In the genomic region with DNA sequence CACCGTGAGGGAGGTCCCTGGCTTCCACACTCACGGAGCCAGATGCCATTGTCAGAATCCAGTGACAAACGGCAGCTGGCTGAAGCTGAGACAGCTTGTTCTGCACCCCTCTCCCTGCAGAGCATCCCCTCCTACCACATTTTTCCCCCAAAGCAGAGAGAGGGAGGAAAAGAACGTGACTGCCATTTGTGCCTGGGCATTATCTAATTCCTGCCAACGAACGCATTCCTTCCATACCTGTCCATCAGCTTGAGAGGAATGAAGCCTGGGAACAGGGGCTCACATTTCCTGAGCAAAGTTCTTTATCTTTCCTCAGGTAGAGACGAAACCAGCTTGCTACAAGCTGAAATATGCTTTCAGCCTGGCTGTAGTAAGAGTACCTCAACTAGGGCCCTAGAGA, we compare ENCODE assay signal across 19 cellular contexts.
DNase-seq lines count a peak whose midpoint lies in the region; ATAC-seq and TF ChIP-seq lines count a peak whose summit lies in the region.
"Had no signal": no experiment of that assay in that cellular context is flagged by ENCODE, and none has a peak within 500 bp of the region (broad histone marks: within the 10 kb centered on the region; RNA-seq: fewer than 3 reads in every experiment).

No MANE protein-coding gene starts in this region.

- no peaks in the 10 kb centered on the region for H3K79me2 ChIP-seq in neural progenitor cell (ENCODE audit: low read depth)

- no peaks in the 10 kb centered on the region for H3K27me3 ChIP-seq in neural progenitor cell

- no peaks in the 10 kb centered on the region for H4K20me1 ChIP-seq in neural progenitor cell (ENCODE audit: low read depth)

- CTCF ChIA-PET in WTC11 (lab: Charles Lee) (interaction anchor here (1.4 kb wide), 1 partner anchor 35 kb away, joined by 5 read pairs; no protein-coding TSS in a partner anchor), MCF 10A (lab: Yijun Ruan, JAX) (interaction anchor here (0.6 to 1.2 kb wide), 2 partner anchors 25 to 456 kb away, joined by 3 read pairs; no protein-coding TSS in a partner anchor)

- peak overlapping the region; percentile 15 for H3K4me2 ChIP-seq in neural progenitor cell

- DNase-seq in ELF-1 (ENCODE audit: low read depth, low spot score) (peak; percentile 42), WTC11 (ENCODE audit: low spot score) (no peak), islet precursor cell (peak; percentile 74), neural progenitor cell (ENCODE audit: low spot score) (peak; percentile 26), MCF 10A (ENCODE audit: unreplicated experiment) (no peak), Right ventricle myocardium inferior (ENCODE audit: missing footprints) (no peak), Kasumi-1 (lab: John Stamatoyannopoulos, UW) (no peak)
- no peak for DNase-seq in stimulated activated CD4-positive, alpha-beta T cell treated with anti-CD3 and anti-CD28 coated beads, Interleukin-12 subunit alpha, Interleukin-12 subunit beta, amount 100 ng/mL, for 4 hours
- DNase-seq: AML-193; C1 segment of cervical spinal cord; CD8-positive, alpha-beta T cell; GM23248; IMR-90; NCI-H1694 treated with DMSO at 0.1 percent for 48 hours; NCI-H2081 treated with DMSO at 0.1 percent for 48 hours; NCI-H2171 treated with DMSO at 0.1 percent for 48 hours; NCI-H446; NCI-H526 treated with DMSO at 0.1 percent for 48 hours; SHP77 had no signal

- H3K4me3 Mint-ChIP-seq in WTC11 = no peak overlapping the region
- no peak overlapping the region for H3K4me3 Mint-ChIP-seq in neural progenitor cell
- H3K4me3 Mint-ChIP-seq in MCF 10A (ENCODE audit: unreplicated experiment) = no peak overlapping the region
- H3K4me3 Mint-ChIP-seq: CD8-positive, alpha-beta T cell had no signal

- H3K4me1 ChIP-seq in neural progenitor cell = peaks cover 25% of the 10 kb centered on the region

- no peaks in the 10 kb centered on the region for H3K36me3 ChIP-seq in neural progenitor cell

- H3K36me3 Mint-ChIP-seq in WTC11 = peaks cover 8% of the 10 kb centered on the region; the same call in 1 of the 2 replicates
- no peaks in the 10 kb centered on the region for H3K36me3 Mint-ChIP-seq in neural progenitor cell
- H3K36me3 Mint-ChIP-seq in MCF 10A (ENCODE audit: insufficient read depth, unreplicated experiment) = no peaks in the 10 kb centered on the region
- H3K36me3 Mint-ChIP-seq: CD8-positive, alpha-beta T cell had no signal

- H3K27ac ChIP-seq in neural progenitor cell = no peak overlapping the region

- peak; percentile 39 for ATAC-seq in WTC11
- ATAC-seq in Right ventricle myocardium inferior = no peak
- ATAC-seq: CD8-positive, alpha-beta T cell had no signal

- H3K4me1 Mint-ChIP-seq in WTC11 = peaks cover 36% of the 10 kb centered on the region
- H3K4me1 Mint-ChIP-seq in neural progenitor cell = peaks cover 19% of the 10 kb centered on the region
- H3K4me1 Mint-ChIP-seq in MCF 10A (ENCODE audit: insufficient read depth, unreplicated experiment) = no peaks in the 10 kb centered on the region

- H3K4me3 ChIP-seq in neural progenitor cell = no peak overlapping the region
- H3K4me3 ChIP-seq: GM23248 had no signal

- TF ChIP-seq CTCF in WTC11 (IDR thresholded peaks at IDR 0.05) = no peak
- TF ChIP-seq CTCF in neural progenitor cell (IDR thresholded peaks at IDR 0.05) = no peak
- TF ChIP-seq CTCF in MCF 10A (IDR thresholded peaks at IDR 0.05; ENCODE audit: unreplicated experiment) = no peak

- no peak overlapping the region for H2AFZ ChIP-seq in neural progenitor cell (replicated peaks)
- H2AFZ ChIP-seq: GM23248 had no signal

- intact Hi-C loops in MCF 10A (cut with micrococcal nuclease) = no loop called here
- intact Hi-C loops in Right ventricle myocardium inferior (cut with DNase I) = no loop called here

- H3K27me3 Mint-ChIP-seq in WTC11 (ENCODE audit: low read depth) (no peaks in the 10 kb centered on the region), neural progenitor cell (ENCODE audit: insufficient read depth, low read depth) (no peaks in the 10 kb centered on the region), MCF 10A (ENCODE audit: insufficient read depth, unreplicated experiment) (no peaks in the 10 kb centered on the region)

- H3K9me3 Mint-ChIP-seq in WTC11 (peaks cover 14% of the 10 kb centered on the region), neural progenitor cell (peaks cover 3% of the 10 kb centered on the region), MCF 10A (ENCODE audit: unreplicated experiment) (peaks cover 33% of the 10 kb centered on the region)
- H3K9me3 Mint-ChIP-seq: CD8-positive, alpha-beta T cell had no signal

- BruUV-seq in MCF 10A (replicated peaks; lab: Mats Ljungman, UMichigan) = no TSS peak

- no peaks in the 10 kb centered on the region for H3K9me3 ChIP-seq in neural progenitor cell (ENCODE audit: low read depth)

- H3F3A ChIP-seq in neural progenitor cell (ENCODE audit: low read depth) = no peaks in the 10 kb centered on the region

- POLR2A ChIA-PET in WTC11 (lab: Charles Lee) = interaction anchor here (0.6 kb wide), 1 partner anchor 48 kb away, joined by 3 read pairs; no protein-coding TSS in a partner anchor
- POLR2A ChIA-PET in MCF 10A (lab: Yijun Ruan, JAX) = no interaction called here

- no peak overlapping the region for H3K9ac ChIP-seq in neural progenitor cell
- H3K9ac ChIP-seq: GM23248 had no signal

- H3K27ac Mint-ChIP-seq in WTC11 (peak overlapping the region; percentile 28; the same call in 1 of the 2 replicates), neural progenitor cell (peak overlapping the region; percentile 26), MCF 10A (ENCODE audit: low read depth, unreplicated experiment) (no peak overlapping the region)
- H3K27ac Mint-ChIP-seq: CD8-positive, alpha-beta T cell had no signal

TF ChIP-seq in WTC11, 78 proteins besides CTCF, POLR2A, EP300 and RAD21:
- TF ChIP-seq, protein P1, sequence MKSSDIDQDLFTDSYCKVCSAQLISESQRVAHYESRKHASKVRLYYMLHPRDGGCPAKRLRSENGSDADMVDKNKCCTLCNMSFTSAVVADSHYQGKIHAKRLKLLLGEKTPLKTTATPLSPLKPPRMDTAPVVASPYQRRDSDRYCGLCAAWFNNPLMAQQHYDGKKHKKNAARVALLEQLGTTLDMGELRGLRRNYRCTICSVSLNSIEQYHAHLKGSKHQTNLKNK (CRISPR knock-in tag; IDR thresholded peaks at IDR 0.05) = no peak
- TF ChIP-seq, protein P2, sequence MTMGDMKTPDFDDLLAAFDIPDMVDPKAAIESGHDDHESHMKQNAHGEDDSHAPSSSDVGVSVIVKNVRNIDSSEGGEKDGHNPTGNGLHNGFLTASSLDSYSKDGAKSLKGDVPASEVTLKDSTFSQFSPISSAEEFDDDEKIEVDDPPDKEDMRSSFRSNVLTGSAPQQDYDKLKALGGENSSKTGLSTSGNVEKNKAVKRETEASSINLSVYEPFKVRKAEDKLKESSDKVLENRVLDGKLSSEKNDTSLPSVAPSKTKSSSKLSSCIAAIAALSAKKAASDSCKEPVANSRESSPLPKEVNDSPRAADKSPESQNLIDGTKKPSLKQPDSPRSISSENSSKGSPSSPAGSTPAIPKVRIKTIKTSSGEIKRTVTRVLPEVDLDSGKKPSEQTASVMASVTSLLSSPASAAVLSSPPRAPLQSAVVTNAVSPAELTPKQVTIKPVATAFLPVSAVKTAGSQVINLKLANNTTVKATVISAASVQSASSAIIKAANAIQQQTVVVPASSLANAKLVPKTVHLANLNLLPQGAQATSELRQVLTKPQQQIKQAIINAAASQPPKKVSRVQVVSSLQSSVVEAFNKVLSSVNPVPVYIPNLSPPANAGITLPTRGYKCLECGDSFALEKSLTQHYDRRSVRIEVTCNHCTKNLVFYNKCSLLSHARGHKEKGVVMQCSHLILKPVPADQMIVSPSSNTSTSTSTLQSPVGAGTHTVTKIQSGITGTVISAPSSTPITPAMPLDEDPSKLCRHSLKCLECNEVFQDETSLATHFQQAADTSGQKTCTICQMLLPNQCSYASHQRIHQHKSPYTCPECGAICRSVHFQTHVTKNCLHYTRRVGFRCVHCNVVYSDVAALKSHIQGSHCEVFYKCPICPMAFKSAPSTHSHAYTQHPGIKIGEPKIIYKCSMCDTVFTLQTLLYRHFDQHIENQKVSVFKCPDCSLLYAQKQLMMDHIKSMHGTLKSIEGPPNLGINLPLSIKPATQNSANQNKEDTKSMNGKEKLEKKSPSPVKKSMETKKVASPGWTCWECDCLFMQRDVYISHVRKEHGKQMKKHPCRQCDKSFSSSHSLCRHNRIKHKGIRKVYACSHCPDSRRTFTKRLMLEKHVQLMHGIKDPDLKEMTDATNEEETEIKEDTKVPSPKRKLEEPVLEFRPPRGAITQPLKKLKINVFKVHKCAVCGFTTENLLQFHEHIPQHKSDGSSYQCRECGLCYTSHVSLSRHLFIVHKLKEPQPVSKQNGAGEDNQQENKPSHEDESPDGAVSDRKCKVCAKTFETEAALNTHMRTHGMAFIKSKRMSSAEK (CRISPR knock-in tag; IDR thresholded peaks at IDR 0.05; ENCODE audit: borderline replicate concordance) = no peak

Comparison
In these comparisons a context has a peak if more than half of its experiments do, and no peak if none do; other contexts are left out.
1. DNase-seq: peak in ELF-1 (single experiment), islet precursor cell (single experiment) and neural progenitor cell (single experiment); none in WTC11 (single experiment), MCF 10A (single experiment), stimulated activated CD4-positive, alpha-beta T cell treated with anti-CD3 and anti-CD28 coated beads, Interleukin-12 subunit alpha, Interleukin-12 subunit beta, amount 100 ng/mL, for 4 hours (single experiment), Right ventricle myocardium inferior (single experiment) and Kasumi-1 (0 of 2).